ENCODE assay signal across 12 cellular contexts in genomic region chr3:10173095-10173925, GRCh38. TPM values are rescaled to one million over a fixed set of nuclear protein-coding genes. Genes with fewer than 3 reads are reported as not detected.
DNase-seq lines count a peak whose midpoint lies in the region; ATAC-seq, FAIRE-seq and TF ChIP-seq lines count a peak whose summit lies in the region.
"Had no signal": no experiment of that assay in that cellular context is flagged by ENCODE, and none has a peak within 500 bp of the region (broad histone marks: within the 10 kb centered on the region; RNA-seq: fewer than 3 reads in every experiment).

No MANE protein-coding gene starts in this region.

- FAIRE-seq in HepG2 (lab: Jason Lieb, UNC), result no peak
- FAIRE-seq: A204.1 had no signal

- H3K27me3 Mint-ChIP-seq in T-helper 1 cell treated with Interleukin-12 subunit alpha and Interleukin-12 subunit beta and Interleukin-4 antibody, amounts not matched to agents 30 μg/mL and 1 μg/mL, for 36 hours (ENCODE audit: low read depth), result no peaks in the 10 kb centered on the region

- H3K4me3 Mint-ChIP-seq in T-helper 1 cell treated with Interleukin-12 subunit alpha and Interleukin-12 subunit beta and Interleukin-4 antibody, amounts not matched to agents 30 μg/mL and 1 μg/mL, for 36 hours, result no peak overlapping the region
- H3K4me3 Mint-ChIP-seq: WTC11 had no signal

- TF ChIP-seq RAD21 in HepG2 (CRISPR knock-in tag; IDR thresholded peaks at IDR 0.05), result no peak

- H3K36me3 ChIP-seq in adipocyte (ENCODE audit: control insufficient read depth, insufficient read depth, low read length, severe bottlenecking) (no peaks in the 10 kb centered on the region), HepG2 (replicated peaks in 1 of 2; ENCODE audit: control insufficient read depth in 1 of 2, insufficient read depth in 2 of 2, low read length in 2 of 2) (peaks cover 7 to 25% of the 10 kb centered on the region in 2 experiments), thymus (ENCODE audit: control insufficient read depth, insufficient read depth) (no peaks in the 10 kb centered on the region)

- H3K4me1 ChIP-seq in adipocyte (ENCODE audit: control insufficient read depth, insufficient read depth, low read length) (peaks cover 13% of the 10 kb centered on the region), HepG2 (ENCODE audit: insufficient read depth, low read length) (peaks cover 43% of the 10 kb centered on the region), thymus (ENCODE audit: control insufficient read depth, insufficient read depth, low read length) (no peaks in the 10 kb centered on the region)
- H3K4me1 ChIP-seq: body of pancreas had no signal

- peaks cover 38% of the 10 kb centered on the region for H3K36me3 Mint-ChIP-seq in T-helper 1 cell treated with Interleukin-12 subunit alpha and Interleukin-12 subunit beta and Interleukin-4 antibody, amounts not matched to agents 30 μg/mL and 1 μg/mL, for 36 hours (ENCODE audit: low read depth)

- H3K27ac Mint-ChIP-seq in T-helper 1 cell treated with Interleukin-12 subunit alpha and Interleukin-12 subunit beta and Interleukin-4 antibody, amounts not matched to agents 30 μg/mL and 1 μg/mL, for 36 hours, result peak overlapping the region; percentile 15
- H3K27ac Mint-ChIP-seq: WTC11 had no signal

- DNase-seq in T-helper 1 cell (no peak), adipocyte (ENCODE audit: low read depth) (no peak), HepG2 (ENCODE audit: low spot score) (no peak), cerebellar nuclear complex (lab: John Stamatoyannopoulos, UW) (no peak), KBM-7 (no peak)
- DNase-seq: NCI-H446 treated with DMSO at 0.1 percent for 48 hours had no signal

- peak overlapping the region; percentile 70 for H3K4me2 ChIP-seq in HepG2 (ENCODE audit: low read depth, low read length)

- TSS peak; percentile 65 for BruUV-seq in HepG2 (replicated peaks; lab: Mats Ljungman, UMichigan)

- TF ChIP-seq EP300 in HepG2 (IDR thresholded peaks at IDR 0.05; ENCODE audit: low read depth in 2 of 2, low read length in 2 of 2) (no peak), HepG2 (CRISPR knock-in tag; IDR thresholded peaks at IDR 0.05; ENCODE audit: borderline replicate concordance) (no peak)

- POLR2A ChIA-PET in HepG2 (lab: Yijun Ruan, JAX), result interaction anchor here (1.1 to 2.0 kb wide), 2 partner anchors 19 to 50 kb away, joined by 5 to 10 read pairs; no protein-coding TSS in a partner anchor

- in situ Hi-C loops in HepG2 (cut with HindIII; ENCODE audit: extremely low pct_ligation_motif_present, low pct_unique_long_range_greater_than_20kb) (no loop called here), KBM-7 (cut with MboI; ENCODE audit: low pct_unique_long_range_greater_than_20kb, low sequenced_read_pairs) (no loop called here)

- H3K27me3 ChIP-seq in adipocyte (replicated peaks; ENCODE audit: control insufficient read depth, insufficient read depth, low read length) (no peaks in the 10 kb centered on the region), HepG2 (ENCODE audit: control insufficient read depth in 1 of 2, insufficient read depth in 2 of 2, low read length in 2 of 2) (no peaks in the 10 kb centered on the region), thymus (ENCODE audit: control insufficient read depth, insufficient read depth) (no peaks in the 10 kb centered on the region)
- H3K27me3 ChIP-seq: body of pancreas had no signal

- H2AFZ ChIP-seq in HepG2 (ENCODE audit: low read length), result no peak overlapping the region

- intact Hi-C loops in HepG2 (cut with micrococcal nuclease; ENCODE audit: unreplicated experiment), result no loop called here

- H3K9me3 Mint-ChIP-seq in T-helper 1 cell treated with Interleukin-12 subunit alpha and Interleukin-12 subunit beta and Interleukin-4 antibody, amounts not matched to agents 30 μg/mL and 1 μg/mL, for 36 hours, result peaks cover 12% of the 10 kb centered on the region

- CTCF ChIA-PET in HepG2 (lab: Yijun Ruan, JAX; ENCODE audit: low intra/inter-chr PET ratio, low total read pairs), result no interaction called here

- peak overlapping the region; percentile 33 for H3K4me3 ChIP-seq in adipocyte (ENCODE audit: low read length)
- H3K4me3 ChIP-seq in HepG2 (replicated peaks in 1 of 3; ENCODE audit: insufficient read depth in 1 of 3, low read depth in 2 of 3, low read length in 3 of 3), result no peak overlapping the region
- H3K4me3 ChIP-seq in thymus (ENCODE audit: low read length), result no peak overlapping the region
- H3K4me3 ChIP-seq: body of pancreas had no signal

- peaks cover 26% of the 10 kb centered on the region for H3K79me2 ChIP-seq in HepG2 (ENCODE audit: insufficient read depth, low read length)

- ATAC-seq in HepG2 (peak; percentile 14; the same call in 2 of the 3 replicates), GM21447 (IDR thresholded peaks at IDR 0.05; ENCODE audit: unreplicated experiment) (no peak)
- ATAC-seq: WTC11 had no signal

- TF ChIP-seq CTCF in HepG2 (CRISPR knock-in tag; IDR thresholded peaks at IDR 0.05), result no peak

- H3K9ac ChIP-seq in adipocyte (ENCODE audit: low read length) (no peak overlapping the region), HepG2 (ENCODE audit: insufficient read depth, low read depth, low read length) (peak overlapping the region; percentile 4; the same call in 1 of the 2 replicates)

- peaks cover 20% of the 10 kb centered on the region for H3K4me1 Mint-ChIP-seq in T-helper 1 cell treated with Interleukin-12 subunit alpha and Interleukin-12 subunit beta and Interleukin-4 antibody, amounts not matched to agents 30 μg/mL and 1 μg/mL, for 36 hours (ENCODE audit: low read depth)
- H3K4me1 Mint-ChIP-seq: WTC11 had no signal

- H4K20me1 ChIP-seq in HepG2 (ENCODE audit: insufficient read depth, low read length), result no peaks in the 10 kb centered on the region

- 91% methylated on average over 10 of the region's 10 CpGs for WGBS in HepG2 (ENCODE audit: low lambda C conversion rate)
- WGBS in thymus, result 94% methylated on average over 10 of the region's 10 CpGs

- peak overlapping the region; percentile 56 for H3K27ac ChIP-seq in HepG2 (ENCODE audit: extremely low read length, insufficient read depth, low read length)
- H3K27ac ChIP-seq in thymus (ENCODE audit: low read depth), result peak overlapping the region; percentile 25

- no peak for TF ChIP-seq POLR2A in HepG2 (IDR thresholded peaks at IDR 0.05; ENCODE audit: insufficient read depth in 1 of 2, low read depth in 2 of 2, low read length in 2 of 2)

- H3K9me3 ChIP-seq in adipocyte (ENCODE audit: control insufficient read depth, low read length) (no peaks in the 10 kb centered on the region), HepG2 (ENCODE audit: low read length) (no peaks in the 10 kb centered on the region), thymus (ENCODE audit: control insufficient read depth) (peaks cover 1% of the 10 kb centered on the region)
- H3K9me3 ChIP-seq: body of pancreas had no signal

RNA-seq across cellular contexts. Expression of gene IRAK2, which starts 8.6 kb away (rescaled TPM):
- total RNA-seq in HepG2 (2016; rRNA removed; fragmentation: Illumina TruSeq; extraction: Trizol), result 13.1 and 15.3 TPM in 2 replicates
- 1.5 and 1.7 TPM in 2 replicates for total RNA-seq in HepG2 (2016; cell fraction: cytosol; rRNA removed; fragmentation: Illumina TruSeq; extraction: Trizol; ENCODE audit: low read depth)
- 12.7 and 14.4 TPM in 2 replicates for total RNA-seq in HepG2 (2016; cell fraction: insoluble cytoplasmic fraction; rRNA removed; fragmentation: Illumina TruSeq; extraction: Trizol)
- total RNA-seq in HepG2 (2016; cell fraction: membrane; rRNA removed; fragmentation: Illumina TruSeq; extraction: Trizol), result 5.2 TPM in 2 replicates
- total RNA-seq in HepG2 (2016; cell fraction: nucleus; rRNA removed; fragmentation: Illumina TruSeq; extraction: Trizol), result 8.0 and 8.2 TPM in 2 replicates
- 23.3 and 27.9 TPM in 2 replicates for polyA plus RNA-seq in HepG2 (2011; rRNA removed)
- 20.5 and 24.9 TPM in 2 replicates for polyA plus RNA-seq in HepG2 (2011; cell fraction: cytosol; rRNA removed)
- polyA plus RNA-seq in HepG2 (2011; cell fraction: nucleus; rRNA removed), result 10.1 and 12.7 TPM in 2 replicates
- polyA plus RNA-seq in HepG2 (2012), result 12.4 and 13.3 TPM in 2 replicates
- polyA plus RNA-seq in HepG2 (2016; cell fraction: cytosol; fragmentation: Illumina TruSeq; extraction: Trizol; ENCODE audit: low read depth), result 0.59 and 0.79 TPM in 2 replicates
- 11.6 and 13.6 TPM in 2 replicates for polyA plus RNA-seq in HepG2 (2016; cell fraction: insoluble cytoplasmic fraction; fragmentation: Illumina TruSeq; extraction: Trizol; ENCODE audit: low read depth)
- polyA plus RNA-seq in HepG2 (2016; cell fraction: membrane; fragmentation: Illumina TruSeq; extraction: Trizol; ENCODE audit: low read depth), result 1.8 and 2.2 TPM in 2 replicates
- polyA plus RNA-seq in HepG2 (2016; cell fraction: nucleus; fragmentation: Illumina TruSeq; extraction: Trizol; ENCODE audit: insufficient read depth, low read depth), result 9.0 and 10.2 TPM in 2 replicates
- polyA minus RNA-seq in HepG2 (2011; rRNA and poly(A)+ RNA removed; ENCODE audit: low replicate concordance), result 11.7 and 37.7 TPM in 2 replicates
- 15.0 and 20.4 TPM in 2 replicates for polyA minus RNA-seq in HepG2 (2011; cell fraction: cytosol; rRNA and poly(A)+ RNA removed)
- polyA minus RNA-seq in HepG2 (2011; cell fraction: nucleus; rRNA and poly(A)+ RNA removed), result 9.5 and 12.4 TPM in 2 replicates
- 3.3 TPM for polyA plus RNA-seq in thymus

RNA-seq across cellular contexts. Expression of gene VHL, which starts 31.7 kb away (rescaled TPM):
- total RNA-seq in HepG2 (2016; rRNA removed; fragmentation: Illumina TruSeq; extraction: Trizol), result 51.7 and 64.4 TPM in 2 replicates
- 9.3 and 10.4 TPM in 2 replicates for total RNA-seq in HepG2 (2016; cell fraction: cytosol; rRNA removed; fragmentation: Illumina TruSeq; extraction: Trizol; ENCODE audit: low read depth)
- total RNA-seq in HepG2 (2016; cell fraction: insoluble cytoplasmic fraction; rRNA removed; fragmentation: Illumina TruSeq; extraction: Trizol), result 51.6 and 58.3 TPM in 2 replicates
- 50.5 and 52.2 TPM in 2 replicates for total RNA-seq in HepG2 (2016; cell fraction: membrane; rRNA removed; fragmentation: Illumina TruSeq; extraction: Trizol)
- 34.3 and 34.9 TPM in 2 replicates for total RNA-seq in HepG2 (2016; cell fraction: nucleus; rRNA removed; fragmentation: Illumina TruSeq; extraction: Trizol)
- polyA plus RNA-seq in HepG2 (2011; rRNA removed) (23.5 and 24.2 TPM in 2 replicates), thymus (78.0 TPM)
- polyA plus RNA-seq in HepG2 (2011; cell fraction: cytosol; rRNA removed), result 11.8 and 18.6 TPM in 2 replicates
- 10.9 and 13.2 TPM in 2 replicates for polyA plus RNA-seq in HepG2 (2011; cell fraction: nucleus; rRNA removed)
- 40.2 and 41.2 TPM in 2 replicates for polyA plus RNA-seq in HepG2 (2012)
- polyA plus RNA-seq in HepG2 (2016; cell fraction: cytosol; fragmentation: Illumina TruSeq; extraction: Trizol; ENCODE audit: low read depth), result 6.7 and 9.7 TPM in 2 replicates
- 60.6 and 64.6 TPM in 2 replicates for polyA plus RNA-seq in HepG2 (2016; cell fraction: insoluble cytoplasmic fraction; fragmentation: Illumina TruSeq; extraction: Trizol; ENCODE audit: low read depth)
- polyA plus RNA-seq in HepG2 (2016; cell fraction: membrane; fragmentation: Illumina TruSeq; extraction: Trizol; ENCODE audit: low read depth), result 33.5 and 35.8 TPM in 2 replicates
- 53.4 and 54.4 TPM in 2 replicates for polyA plus RNA-seq in HepG2 (2016; cell fraction: nucleus; fragmentation: Illumina TruSeq; extraction: Trizol; ENCODE audit: insufficient read depth, low read depth)
- 22.0 and 26.6 TPM in 2 replicates for polyA minus RNA-seq in HepG2 (2011; rRNA and poly(A)+ RNA removed; ENCODE audit: low replicate concordance)
- 15.5 and 17.2 TPM in 2 replicates for polyA minus RNA-seq in HepG2 (2011; cell fraction: cytosol; rRNA and poly(A)+ RNA removed)
- polyA minus RNA-seq in HepG2 (2011; cell fraction: nucleus; rRNA and poly(A)+ RNA removed), result 13.1 and 13.4 TPM in 2 replicates

RNA-seq across cellular contexts. Expression of gene BRK1, which starts 57.8 kb away (rescaled TPM):
- total RNA-seq in HepG2 (2016; rRNA removed; fragmentation: Illumina TruSeq; extraction: Trizol), result 118 and 146 TPM in 2 replicates
- total RNA-seq in HepG2 (2016; cell fraction: cytosol; rRNA removed; fragmentation: Illumina TruSeq; extraction: Trizol; ENCODE audit: low read depth), result 146 and 148 TPM in 2 replicates
- 118 and 151 TPM in 2 replicates for total RNA-seq in HepG2 (2016; cell fraction: insoluble cytoplasmic fraction; rRNA removed; fragmentation: Illumina TruSeq; extraction: Trizol)
- 186 and 189 TPM in 2 replicates for total RNA-seq in HepG2 (2016; cell fraction: membrane; rRNA removed; fragmentation: Illumina TruSeq; extraction: Trizol)
- 41.5 and 47.1 TPM in 2 replicates for total RNA-seq in HepG2 (2016; cell fraction: nucleus; rRNA removed; fragmentation: Illumina TruSeq; extraction: Trizol)
- polyA plus RNA-seq in HepG2 (2011; rRNA removed) (137 and 155 TPM in 2 replicates), thymus (222 TPM)
- 149 and 188 TPM in 2 replicates for polyA plus RNA-seq in HepG2 (2011; cell fraction: cytosol; rRNA removed)
- polyA plus RNA-seq in HepG2 (2011; cell fraction: nucleus; rRNA removed), result 30.9 and 35.8 TPM in 2 replicates
- polyA plus RNA-seq in HepG2 (2012), result 174 and 211 TPM in 2 replicates
- polyA plus RNA-seq in HepG2 (2016; cell fraction: cytosol; fragmentation: Illumina TruSeq; extraction: Trizol; ENCODE audit: low read depth), result 215 and 222 TPM in 2 replicates
- polyA plus RNA-seq in HepG2 (2016; cell fraction: insoluble cytoplasmic fraction; fragmentation: Illumina TruSeq; extraction: Trizol; ENCODE audit: low read depth), result 201 and 202 TPM in 2 replicates
- polyA plus RNA-seq in HepG2 (2016; cell fraction: membrane; fragmentation: Illumina TruSeq; extraction: Trizol; ENCODE audit: low read depth), result 234 TPM in 2 replicates
- polyA plus RNA-seq in HepG2 (2016; cell fraction: nucleus; fragmentation: Illumina TruSeq; extraction: Trizol; ENCODE audit: insufficient read depth, low read depth), result 91.3 and 95.5 TPM in 2 replicates
- polyA minus RNA-seq in HepG2 (2011; rRNA and poly(A)+ RNA removed; ENCODE audit: low replicate concordance), result 60.0 and 70.0 TPM in 2 replicates
- polyA minus RNA-seq in HepG2 (2011; cell fraction: cytosol; rRNA and poly(A)+ RNA removed), result 36.4 and 40.6 TPM in 2 replicates
- polyA minus RNA-seq in HepG2 (2011; cell fraction: nucleus; rRNA and poly(A)+ RNA removed), result 21.4 and 27.1 TPM in 2 replicates
